1 cellular context compared by ENCODE assay signal in the genomic region with DNA sequence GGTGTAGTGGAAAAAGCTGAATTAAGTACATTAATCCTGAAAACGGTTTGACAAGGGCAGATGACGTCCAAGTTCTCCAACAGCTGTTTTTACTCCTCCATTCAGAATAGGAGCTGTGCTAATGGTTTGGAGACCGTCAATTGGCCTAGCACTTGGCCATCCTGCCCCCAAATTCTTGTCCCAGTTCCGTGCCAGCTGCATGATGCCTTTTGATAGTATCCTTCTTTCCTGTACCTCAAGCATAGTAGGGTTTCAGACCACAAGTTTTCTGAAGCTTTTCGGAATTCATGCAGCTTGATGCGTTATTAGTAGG.
A peak's percentile ranks its signal among the peaks of the same experiment; 100 is the strongest.
TF ChIP-seq lines count a peak whose summit lies in the region.

No MANE protein-coding gene starts in this region.

TF ChIP-seq in K562, 482 proteins besides CTCF, POLR2A, EP300 and RAD21 (continued from another document and continues in another):
- TF ChIP-seq MTF1 (CRISPR knock-in tag; IDR thresholded peaks at IDR 0.05; ENCODE audit: borderline replicate concordance), result no peak
- no peak for TF ChIP-seq CREB1 (IDR thresholded peaks at IDR 0.05)
- TF ChIP-seq CREB1 (CRISPR knock-in tag; IDR thresholded peaks at IDR 0.05), result no peak
- TF ChIP-seq NFE2 (IDR thresholded peaks at IDR 0.05; ENCODE audit: low read depth), result no peak
- no peak for TF ChIP-seq TAF9B (IDR thresholded peaks at IDR 0.05; ENCODE audit: partially characterized antibody)
- no peak for TF ChIP-seq TAL1 (IDR thresholded peaks at IDR 0.05)
- no peak for TF ChIP-seq ZNF263 (CRISPR knock-in tag; IDR thresholded peaks at IDR 0.05; ENCODE audit: borderline replicate concordance)
- no peak for TF ChIP-seq TCFL5 (CRISPR knock-in tag; conservative IDR thresholded peaks at IDR 0.05)
- TF ChIP-seq, protein P1, sequence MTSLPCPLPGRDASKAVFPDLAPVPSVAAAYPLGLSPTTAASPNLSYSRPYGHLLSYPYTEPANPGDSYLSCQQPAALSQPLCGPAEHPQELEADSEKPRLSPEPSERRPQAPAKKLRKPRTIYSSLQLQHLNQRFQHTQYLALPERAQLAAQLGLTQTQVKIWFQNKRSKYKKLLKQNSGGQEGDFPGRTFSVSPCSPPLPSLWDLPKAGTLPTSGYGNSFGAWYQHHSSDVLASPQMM (CRISPR knock-in tag; IDR thresholded peaks at IDR 0.05), result no peak
- no peak for TF ChIP-seq RHOXF2B (CRISPR knock-in tag; conservative IDR thresholded peaks at IDR 0.05)
- TF ChIP-seq ZNF184 (CRISPR knock-in tag; IDR thresholded peaks at IDR 0.05), result no peak
- TF ChIP-seq, protein P2, sequence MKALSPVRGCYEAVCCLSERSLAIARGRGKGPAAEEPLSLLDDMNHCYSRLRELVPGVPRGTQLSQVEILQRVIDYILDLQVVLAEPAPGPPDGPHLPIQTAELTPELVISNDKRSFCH (CRISPR knock-in tag; IDR thresholded peaks at IDR 0.05), result no peak
- TF ChIP-seq, protein P2 (tag; IDR thresholded peaks at IDR 0.05), result 0 out of 2 replicates have a peak, but pooled peaks have one; percentile 27
- no peak for TF ChIP-seq ZKSCAN1 (IDR thresholded peaks at IDR 0.05; ENCODE audit: low read depth, low read length)
- no peak for TF ChIP-seq ZBED1 (IDR thresholded peaks at IDR 0.05)
- TF ChIP-seq MAFK (IDR thresholded peaks at IDR 0.05; ENCODE audit: low read length), result no peak
- no peak for TF ChIP-seq MECOM (CRISPR knock-in tag; IDR thresholded peaks at IDR 0.05)
- TF ChIP-seq RBM22 (IDR thresholded peaks at IDR 0.05; ENCODE audit: low read depth, low read length, poor library complexity, severe bottlenecking), result no peak
- no peak for TF ChIP-seq GATAD2A (IDR thresholded peaks at IDR 0.05)
- no peak for TF ChIP-seq TCF7L2 (IDR thresholded peaks at IDR 0.05; ENCODE audit: low read depth, low read length)
- TF ChIP-seq TCF3 (CRISPR knock-in tag; IDR thresholded peaks at IDR 0.05), result no peak
- TF ChIP-seq HLTF (IDR thresholded peaks at IDR 0.05), result no peak
- no peak for TF ChIP-seq ZFP36 (IDR thresholded peaks at IDR 0.05; ENCODE audit: low read depth, low read length, partially characterized antibody)
- TF ChIP-seq MYBL2 (IDR thresholded peaks at IDR 0.05; ENCODE audit: low read depth), result no peak
- TF ChIP-seq MYBL2 (CRISPR knock-in tag; IDR thresholded peaks at IDR 0.05; ENCODE audit: borderline replicate concordance), result no peak
- TF ChIP-seq SIN3B (IDR thresholded peaks at IDR 0.05; ENCODE audit: low read depth), result no peak
- TF ChIP-seq MXI1 (IDR thresholded peaks at IDR 0.05; ENCODE audit: low read depth, low read length), result no peak
- no peak for TF ChIP-seq CEBPB (tag; IDR thresholded peaks at IDR 0.05)
- 0 out of 2 replicates have a peak, but pooled peaks have one; percentile 5 for TF ChIP-seq NFRKB (IDR thresholded peaks at IDR 0.05; ENCODE audit: low read depth)
- peak; percentile 68 for TF ChIP-seq DACH1 (IDR thresholded peaks at IDR 0.05; ENCODE audit: partially characterized antibody)
- TF ChIP-seq ZFPM2 (CRISPR knock-in tag; IDR thresholded peaks at IDR 0.05), result no peak
- peak; percentile 67; the same call in 1 of the 2 replicates for TF ChIP-seq ZFX (CRISPR knock-in tag; IDR thresholded peaks at IDR 0.05)
- TF ChIP-seq BRCA1 (IDR thresholded peaks at IDR 0.05), result no peak
- no peak for TF ChIP-seq BRCA1 (CRISPR knock-in tag; IDR thresholded peaks at IDR 0.05)
- no peak for TF ChIP-seq TSC22D4 (tag; IDR thresholded peaks at IDR 0.05)
- no peak for TF ChIP-seq HINFP (tag; conservative IDR thresholded peaks at IDR 0.05; ENCODE audit: low read depth)
- TF ChIP-seq ETV6 (IDR thresholded peaks at IDR 0.05; ENCODE audit: borderline replicate concordance in 1 of 2, low read depth in 2 of 2, low read length in 1 of 2), result no peak
- TF ChIP-seq ETV6 (CRISPR knock-in tag; IDR thresholded peaks at IDR 0.05; ENCODE audit: borderline replicate concordance), result no peak
- TF ChIP-seq, protein P3, sequence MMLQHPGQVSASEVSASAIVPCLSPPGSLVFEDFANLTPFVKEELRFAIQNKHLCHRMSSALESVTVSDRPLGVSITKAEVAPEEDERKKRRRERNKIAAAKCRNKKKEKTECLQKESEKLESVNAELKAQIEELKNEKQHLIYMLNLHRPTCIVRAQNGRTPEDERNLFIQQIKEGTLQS (IDR thresholded peaks at IDR 0.05), result no peak
- TF ChIP-seq, protein P3 (CRISPR knock-in tag; conservative IDR thresholded peaks at IDR 0.05), result peak; percentile 79
- no peak for TF ChIP-seq POLR3G (IDR thresholded peaks at IDR 0.05; ENCODE audit: extremely low read depth, insufficient read length, insufficient replicate concordance)
- TF ChIP-seq EGR1 (conservative IDR thresholded peaks at IDR 0.05), result no peak
- TF ChIP-seq BHLHE40 (IDR thresholded peaks at IDR 0.05; ENCODE audit: low read length), result no peak
- TF ChIP-seq HDGF (IDR thresholded peaks at IDR 0.05), result 0 out of 2 replicates have a peak, but pooled peaks have one; percentile 45
- no peak for TF ChIP-seq E2F5 (CRISPR knock-in tag; IDR thresholded peaks at IDR 0.05)
- TF ChIP-seq CBX5 (IDR thresholded peaks at IDR 0.05; ENCODE audit: borderline replicate concordance, low read depth), result no peak
- TF ChIP-seq RBM14 (IDR thresholded peaks at IDR 0.05; ENCODE audit: borderline replicate concordance, insufficient read depth, low read depth, low read length), result no peak
- TF ChIP-seq EHMT2 (IDR thresholded peaks at IDR 0.05), result no peak
- no peak for TF ChIP-seq KDM1A (IDR thresholded peaks at IDR 0.05)
- TF ChIP-seq XRCC5 (IDR thresholded peaks at IDR 0.05; ENCODE audit: low read depth, low read length), result no peak
- no peak for TF ChIP-seq ZNF395 (CRISPR knock-in tag; IDR thresholded peaks at IDR 0.05)
- no peak for TF ChIP-seq ZC3H8 (IDR thresholded peaks at IDR 0.05)
- TF ChIP-seq ZBTB40 (IDR thresholded peaks at IDR 0.05), result 0 out of 2 replicates have a peak, but pooled peaks have one; percentile 44
- TF ChIP-seq ZBTB40 (CRISPR knock-in tag; IDR thresholded peaks at IDR 0.05), result no peak
- 0 out of 2 replicates have a peak, but pooled peaks have one; percentile 55 for TF ChIP-seq TGIF2 (CRISPR knock-in tag; IDR thresholded peaks at IDR 0.05)
- TF ChIP-seq PTBP1 (IDR thresholded peaks at IDR 0.05; ENCODE audit: low read depth, low read length), result no peak
- TF ChIP-seq GATAD2B (IDR thresholded peaks at IDR 0.05; ENCODE audit: borderline replicate concordance), result no peak
- no peak for TF ChIP-seq ETS2 (tag; IDR thresholded peaks at IDR 0.05; ENCODE audit: borderline replicate concordance, poor library complexity, severe bottlenecking)
- no peak for TF ChIP-seq HDAC8 (tag; IDR thresholded peaks at IDR 0.05)
- TF ChIP-seq SMARCA4 (IDR thresholded peaks at IDR 0.05), result no peak
- TF ChIP-seq POLR2B (IDR thresholded peaks at IDR 0.05; ENCODE audit: low read depth, partially characterized antibody), result peak; percentile 3
